ENCODE assay signal across 1 cellular context in the genomic region with DNA sequence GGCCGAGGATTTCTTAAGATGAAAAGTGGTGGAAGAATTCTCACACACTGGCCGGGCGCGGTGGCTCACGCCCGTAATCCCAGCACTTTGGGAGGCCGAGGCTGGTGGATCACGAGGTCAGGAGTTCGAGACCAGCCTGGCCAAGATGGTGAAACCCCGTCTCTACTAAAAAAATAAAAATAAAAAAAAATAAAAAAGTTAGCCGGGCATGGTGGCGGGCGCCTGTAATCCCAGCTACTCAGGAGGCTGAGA.
TF ChIP-seq lines count a peak whose summit lies in the region.

No MANE protein-coding gene starts in this region.

TF ChIP-seq in HepG2, 621 proteins besides CTCF, POLR2A, EP300 and RAD21:
- 0 out of 2 replicates have a peak, but pooled peaks have one; percentile 11 for TF ChIP-seq CBX5 (CRISPR knock-in tag; IDR thresholded peaks at IDR 0.05; ENCODE audit: borderline replicate concordance)
- peak; percentile 7; the same call in 1 of the 2 replicates for TF ChIP-seq MTA1 (CRISPR knock-in tag; IDR thresholded peaks at IDR 0.05; ENCODE audit: borderline replicate concordance)
- TF ChIP-seq PHF5A (CRISPR knock-in tag; IDR thresholded peaks at IDR 0.05; ENCODE audit: low read depth, unreplicated experiment), result peak; percentile 54
- TF ChIP-seq FOXC1 (CRISPR knock-in tag; IDR thresholded peaks at IDR 0.05; ENCODE audit: borderline replicate concordance), result 0 out of 2 replicates have a peak, but pooled peaks have one; percentile 53
